Comparison of ENCODE assay signal across 17 cellular contexts in the genomic region with DNA sequence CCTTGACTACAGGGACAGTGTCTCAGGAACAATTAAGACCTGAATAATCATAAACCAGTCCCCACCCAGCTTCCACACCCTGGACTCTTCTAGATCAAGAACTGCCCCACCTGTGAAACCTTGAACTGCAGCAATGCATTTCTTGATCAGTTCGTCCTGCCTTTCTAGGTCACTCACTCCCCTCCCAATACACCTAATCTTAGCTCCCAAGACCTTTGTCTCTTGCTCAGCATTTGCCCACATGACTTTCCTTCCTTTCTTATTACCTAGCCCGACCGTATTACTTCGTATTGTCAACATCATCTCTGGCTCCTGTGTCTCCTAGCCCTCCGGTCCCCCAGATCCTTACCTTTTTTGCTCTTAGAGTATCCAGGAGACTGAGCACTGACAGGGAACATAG. TPM values are rescaled to one million over a fixed set of nuclear protein-coding genes. Genes with fewer than 3 reads are reported as not detected.
DNase-seq lines count a peak whose midpoint lies in the region; ATAC-seq and TF ChIP-seq lines count a peak whose summit lies in the region.
"Had no signal": no experiment of that assay in that cellular context is flagged by ENCODE, and none has a peak within 500 bp of the region (broad histone marks: within the 10 kb centered on the region; RNA-seq: fewer than 3 reads in every experiment).

No MANE protein-coding gene starts in this region.

- no peak overlapping the region for H3K9ac ChIP-seq in OCI-LY3 (ENCODE audit: low read length)

- H3K9me3 ChIP-seq in OCI-LY3 (ENCODE audit: insufficient read depth, low read length) (no peaks in the 10 kb centered on the region), mucosa of descending colon (no peaks in the 10 kb centered on the region), suprapubic skin (no peaks in the 10 kb centered on the region)

- H3K79me2 ChIP-seq in OCI-LY3 (ENCODE audit: low read length), result no peaks in the 10 kb centered on the region

- TF ChIP-seq CTCF in OCI-LY3 (IDR thresholded peaks at IDR 0.05; ENCODE audit: low read depth, low read length) (no peak), epithelial cell of esophagus (IDR thresholded peaks at IDR 0.05; ENCODE audit: insufficient read depth, low read depth, low read length, missing control alignments) (no peak), mucosa of descending colon (IDR thresholded peaks at IDR 0.05) (no peak), suprapubic skin (IDR thresholded peaks at IDR 0.05) (no peak)

- H3K36me3 ChIP-seq in OCI-LY3 (replicated peaks; ENCODE audit: low read depth, low read length) (no peaks in the 10 kb centered on the region), mucosa of descending colon (ENCODE audit: low read depth) (no peaks in the 10 kb centered on the region), suprapubic skin (no peaks in the 10 kb centered on the region)

- H2AFZ ChIP-seq in OCI-LY3 (ENCODE audit: low read depth, low read length), result no peak overlapping the region

- H3K4me2 ChIP-seq in OCI-LY3 (ENCODE audit: low read length), result peak overlapping the region; percentile 52

- ATAC-seq in mucosa of descending colon (peak; percentile 91), HG02938 (IDR thresholded peaks at IDR 0.05; ENCODE audit: unreplicated experiment) (no peak), GM19397 (IDR thresholded peaks at IDR 0.05; ENCODE audit: unreplicated experiment) (no peak)

- 88% methylated on average over 5 of the region's 5 CpGs for WGBS in suprapubic skin

- no peak for TF ChIP-seq POLR2A in suprapubic skin (IDR thresholded peaks at IDR 0.05)

- no peaks in the 10 kb centered on the region for H4K20me1 ChIP-seq in OCI-LY3 (ENCODE audit: insufficient read depth, low read length)

- no peaks in the 10 kb centered on the region for H3K27me3 ChIP-seq in OCI-LY3 (ENCODE audit: low read depth, low read length)
- H3K27me3 ChIP-seq in suprapubic skin, result no peaks in the 10 kb centered on the region

- no peak for TF ChIP-seq EP300 in suprapubic skin (IDR thresholded peaks at IDR 0.05)

- DNase-seq in epithelial cell of esophagus (ENCODE audit: low read depth) (peak; percentile 44), mucosa of descending colon (peak; percentile 35 to 90 (median 54)), suprapubic skin (ENCODE audit: low spot score in 2 of 2) (no peak), NCI-H510A (lab: John Stamatoyannopoulos, UW) (no peak), NCI-H1436 (lab: John Stamatoyannopoulos, UW) (no peak)
- DNase-seq: ACHN; CD4-positive, CD25-positive, alpha-beta regulatory T cell; DMS79 treated with DMSO at 0.1 percent for 48 hours; HCEC 1CT; MM.1S; NCI-H1105; NCI-H187 treated with DMSO at 0.1 percent for 48 hours; NCI-H82; SHP77 treated with DMSO at 0.1 percent for 48 hours had no signal

- peaks cover 32% of the 10 kb centered on the region for H3K4me1 ChIP-seq in OCI-LY3 (ENCODE audit: low read length)
- peaks cover 26% of the 10 kb centered on the region for H3K4me1 ChIP-seq in mucosa of descending colon (ENCODE audit: low read depth)
- peaks cover 16% of the 10 kb centered on the region for H3K4me1 ChIP-seq in suprapubic skin

- H3K27ac ChIP-seq in OCI-LY3 (ENCODE audit: low read length) (no peak overlapping the region), suprapubic skin (peak overlapping the region; percentile 20)

- H3K4me3 ChIP-seq in OCI-LY3 (ENCODE audit: low read length) (no peak overlapping the region), epithelial cell of esophagus (ENCODE audit: low read length) (no peak overlapping the region), mucosa of descending colon (no peak overlapping the region), suprapubic skin (no peak overlapping the region)

- intact Hi-C loops in mucosa of descending colon (cut with DNase I, micrococcal nuclease), result no loop called here

RNA-seq across cellular contexts. Expression of a gene that starts 5.5 kb away (rescaled TPM):
- total RNA-seq in mucosa of descending colon (100 to 1,000 TPM; 102 to 206 (median 118) TPM), suprapubic skin (100 to 1,000 TPM in 3 of 4 donors, 10 to 100 TPM in 1; 96.7 to 239 (median 189) TPM)

Comparison
In these comparisons a context has a peak if more than half of its experiments do, and no peak if none do; other contexts are left out.
1. DNase-seq: peak in epithelial cell of esophagus (single experiment) and mucosa of descending colon (3 of 3); none in suprapubic skin (0 of 2), NCI-H510A (single experiment) and NCI-H1436 (single experiment).